ENCODE assay signal across 8 cellular contexts in the genomic region with DNA sequence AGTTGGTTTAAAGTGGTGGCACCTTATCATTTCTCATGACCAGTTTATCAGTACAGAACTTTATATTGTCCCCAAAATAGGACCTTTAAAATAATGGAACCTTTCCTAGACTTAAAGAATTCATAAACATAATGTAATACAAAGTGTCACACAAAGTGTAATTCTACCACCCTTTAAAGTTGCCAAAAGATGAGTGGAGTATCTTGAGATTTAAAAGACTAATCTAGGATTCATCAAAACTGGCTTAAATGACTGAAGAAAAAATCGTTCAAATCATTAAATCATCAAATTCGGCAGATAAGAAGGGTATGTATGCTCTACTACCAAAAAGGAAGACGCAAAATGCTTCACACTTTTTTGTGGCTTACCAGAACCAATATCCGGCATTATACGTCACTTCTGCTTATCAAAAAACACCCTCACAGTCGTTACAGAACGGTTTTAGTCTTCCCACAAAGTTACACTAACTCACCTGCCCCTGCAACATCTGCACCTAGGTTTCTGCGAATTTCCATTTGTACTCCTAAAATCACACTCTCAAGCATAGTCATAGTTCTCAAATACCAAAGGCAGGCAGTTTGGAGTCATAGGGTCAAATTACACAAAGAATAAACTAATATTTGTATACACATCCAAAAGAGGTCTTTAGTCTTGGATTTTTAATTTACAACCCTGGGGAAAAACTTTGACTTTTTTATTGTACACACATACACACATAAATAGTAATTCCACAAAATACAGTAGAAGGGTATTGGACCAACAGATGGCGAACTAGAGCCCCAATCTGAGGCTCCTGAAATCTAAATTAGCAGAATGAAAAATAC. TPM values are rescaled to one million over a fixed set of nuclear protein-coding genes. Genes with fewer than 3 reads are reported as not detected.
DNase-seq lines count a peak whose midpoint lies in the region; ATAC-seq, FAIRE-seq and TF ChIP-seq lines count a peak whose summit lies in the region.
"Had no signal": no experiment of that assay in that cellular context is flagged by ENCODE, and none has a peak within 500 bp of the region (broad histone marks: within the 10 kb centered on the region; RNA-seq: fewer than 3 reads in every experiment).

No MANE protein-coding gene starts in this region.

- intact Hi-C loops in left colon (cut with DNase I, micrococcal nuclease): loop anchor here in 1 of 2 donors (5.0 kb wide), 1 partner anchor 152 kb away; no protein-coding TSS in a partner anchor

- TF ChIP-seq RAD21 in Ishikawa (IDR thresholded peaks at IDR 0.05; ENCODE audit: low read depth): peak; percentile 28; the same call in 1 of the 2 replicates

- H3K27me3 ChIP-seq in bronchial epithelial cell (ENCODE audit: control insufficient read depth, insufficient read depth, low read length): no peaks in the 10 kb centered on the region

- DNase-seq in EL (peak; percentile 73), SKM-1 (lab: John Stamatoyannopoulos, UW; ENCODE audit: unreplicated experiment) (peak; percentile 32), bronchial epithelial cell (ENCODE audit: low read depth) (peak; percentile 42), lung microvascular endothelial cell (ENCODE audit: low read depth in 2 of 2) (peak; percentile 44 to 59), stromal cell of bone marrow (ENCODE audit: low read depth) (peak; percentile 56), left colon (no peak)

- TF ChIP-seq EP300 in Ishikawa (IDR thresholded peaks at IDR 0.05; ENCODE audit: borderline replicate concordance): no peak

- TF ChIP-seq CTCF in bronchial epithelial cell (IDR thresholded peaks at IDR 0.05; ENCODE audit: insufficient read depth, low read length, severe bottlenecking): peak; percentile 30

- FAIRE-seq in bronchial epithelial cell (lab: Jason Lieb, UNC): no peak
- FAIRE-seq: islet of Langerhans had no signal

- no peaks in the 10 kb centered on the region for H3K36me3 ChIP-seq in bronchial epithelial cell (ENCODE audit: control insufficient read depth, insufficient read depth, low read length)

- H3K4me3 ChIP-seq in bronchial epithelial cell (ENCODE audit: low read depth, low read length): peak overlapping the region; percentile 83

- ATAC-seq in left colon: no peak

TF ChIP-seq in Ishikawa, 13 proteins besides CTCF, POLR2A, EP300 and RAD21:
- TF ChIP-seq EGR1 (IDR thresholded peaks at IDR 0.05) (no peak), REST (IDR thresholded peaks at IDR 0.05; ENCODE audit: low read depth) (no peak), FOXM1 (IDR thresholded peaks at IDR 0.05; ENCODE audit: borderline replicate concordance, low read depth) (no peak), USF1 (IDR thresholded peaks at IDR 0.05) (no peak), CEBPB (IDR thresholded peaks at IDR 0.05) (no peak), ZBTB7A (IDR thresholded peaks at IDR 0.05; ENCODE audit: low read depth) (no peak), NFIC (IDR thresholded peaks at IDR 0.05) (no peak), TCF12 (IDR thresholded peaks at IDR 0.05; ENCODE audit: low read depth) (no peak)
- TF ChIP-seq, protein P1, sequence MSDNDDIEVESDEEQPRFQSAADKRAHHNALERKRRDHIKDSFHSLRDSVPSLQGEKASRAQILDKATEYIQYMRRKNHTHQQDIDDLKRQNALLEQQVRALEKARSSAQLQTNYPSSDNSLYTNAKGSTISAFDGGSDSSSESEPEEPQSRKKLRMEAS (IDR thresholded peaks at IDR 0.05): no peak

RNA-seq across cellular contexts. Expression of gene KANSL1, which starts 1.4 kb away (rescaled TPM):
- total RNA-seq in bronchial epithelial cell: 58.5 and 106 TPM in 2 replicates
- 36.4 and 84.7 TPM in 2 replicates for total RNA-seq in lung microvascular endothelial cell
- total RNA-seq in left colon: 10 to 100 TPM; 79.4 to 81.9 TPM

Comparison
In these comparisons a context has a peak if more than half of its experiments do, and no peak if none do; other contexts are left out.
1. DNase-seq: peak in EL (single experiment), SKM-1 (single experiment), bronchial epithelial cell (single experiment), lung microvascular endothelial cell (2 of 2) and stromal cell of bone marrow (single experiment); none in left colon (0 of 2).